Comparison of ENCODE assay signal across 34 cellular contexts in genomic region chr3:181888234-181888633, GRCh38.
"Had no signal": no experiment of that assay in that cellular context is flagged by ENCODE, and none has a peak within 500 bp of the region (broad histone marks: within the 10 kb centered on the region; RNA-seq: fewer than 3 reads in every experiment).

No MANE protein-coding gene starts in this region.

- H3K27ac ChIP-seq: ascending aorta, Peyer's patch, SJSA1 had no signal

- ATAC-seq: activated CD4-positive, alpha-beta T cell treated with anti-CD3 and anti-CD28 coated beads for 36 hours; activated CD4-positive, CD25-positive, alpha-beta regulatory T cell treated with anti-CD3 and anti-CD28 coated beads, Interleukin-2, amount 50 U/mL, for 24 hours; activated CD8-positive, alpha-beta T cell treated with anti-CD3 and anti-CD28 coated beads, Interleukin-2, amount 10 ng/mL, durations not matched to agents 7 days and 5 days; PC-3; WTC11 had no signal

- H3K27ac Mint-ChIP-seq: activated CD4-positive, alpha-beta T cell treated with anti-CD3 and anti-CD28 coated beads for 36 hours; activated CD4-positive, alpha-beta T cell treated with anti-CD3 and anti-CD28 coated beads, Interleukin-2, amount 10 ng/mL, durations not matched to agents 7 days and 5 days; activated CD8-positive, alpha-beta T cell treated with anti-CD3 and anti-CD28 coated beads, Interleukin-2, amount 10 ng/mL, durations not matched to agents 7 days and 5 days; activated naive CD4-positive, alpha-beta T cell treated with anti-CD3 and anti-CD28 coated beads, Interleukin-2, amount 50 U/mL, for 24 hours; activated naive CD8-positive, alpha-beta T cell treated with anti-CD3 and anti-CD28 coated beads, Interleukin-2, amount 10 ng/mL, durations not matched to agents 7 days and 5 days; activated T-cell treated with anti-CD3 and anti-CD28 coated beads, Interleukin-2, amount 50 U/mL, for 24 hours; activated T-helper 2 cell treated with anti-CD3 and anti-CD28 coated beads, Interferon-gamma antibody, Interleukin-2, Interleukin-4, amounts not matched to agents 10 μg/mL and 5 μg/mL and 100 μg/mL, durations not matched to agents 14 hours and 24 hours and 36 hours; T-helper 1 cell treated with Interleukin-12 subunit alpha and Interleukin-12 subunit beta and Interleukin-4 antibody, amounts not matched to agents 30 μg/mL and 1 μg/mL, for 36 hours; T-helper 2 cell treated with Interferon-gamma antibody and Interleukin-4, amounts not matched to agents 5 μg/mL and 100 μg/mL, for 36 hours; WTC11 had no signal

- H3K4me3 ChIP-seq: ascending aorta, MG63, Peyer's patch, SJSA1 had no signal

- H3K9me3 Mint-ChIP-seq: activated CD4-positive, alpha-beta T cell treated with anti-CD3 and anti-CD28 coated beads, Interleukin-2, amount 10 ng/mL, durations not matched to agents 7 days and 5 days; activated naive CD4-positive, alpha-beta T cell treated with anti-CD3 and anti-CD28 coated beads, Interleukin-2, amount 50 U/mL, for 24 hours; activated naive CD8-positive, alpha-beta T cell treated with anti-CD3 and anti-CD28 coated beads, Interleukin-2, amount 10 ng/mL, durations not matched to agents 7 days and 5 days; activated T-helper 2 cell treated with anti-CD3 and anti-CD28 coated beads, Interferon-gamma antibody, Interleukin-2, Interleukin-4, amounts not matched to agents 10 μg/mL and 5 μg/mL and 100 μg/mL, durations not matched to agents 14 hours and 24 hours and 36 hours; T-helper 1 cell treated with Interleukin-12 subunit alpha and Interleukin-12 subunit beta and Interleukin-4 antibody, amounts not matched to agents 30 μg/mL and 1 μg/mL, for 36 hours; T-helper 2 cell treated with Interferon-gamma antibody and Interleukin-4, amounts not matched to agents 5 μg/mL and 100 μg/mL, for 36 hours; WTC11 had no signal

- H3K9me3 ChIP-seq: ascending aorta, MG63, Peyer's patch, SJSA1, SK-N-SH had no signal

- H3K4me1 ChIP-seq: ascending aorta, Peyer's patch, SJSA1 had no signal

- H3K9ac ChIP-seq: SK-N-SH had no signal

- H3K4me1 Mint-ChIP-seq: activated CD4-positive, alpha-beta T cell treated with anti-CD3 and anti-CD28 coated beads for 36 hours; activated CD4-positive, alpha-beta T cell treated with anti-CD3 and anti-CD28 coated beads, Interleukin-2, amount 10 ng/mL, durations not matched to agents 7 days and 5 days; activated naive CD4-positive, alpha-beta T cell treated with anti-CD3 and anti-CD28 coated beads, Interleukin-2, amount 50 U/mL, for 24 hours; activated naive CD8-positive, alpha-beta T cell treated with anti-CD3 and anti-CD28 coated beads, Interleukin-2, amount 10 ng/mL, durations not matched to agents 7 days and 5 days had no signal

- H3K27me3 Mint-ChIP-seq: activated CD4-positive, alpha-beta T cell treated with anti-CD3 and anti-CD28 coated beads for 36 hours; activated CD4-positive, alpha-beta T cell treated with anti-CD3 and anti-CD28 coated beads, Interleukin-2, amount 10 ng/mL, durations not matched to agents 7 days and 5 days; activated naive CD4-positive, alpha-beta T cell treated with anti-CD3 and anti-CD28 coated beads, Interleukin-2, amount 50 U/mL, for 24 hours; activated naive CD8-positive, alpha-beta T cell treated with anti-CD3 and anti-CD28 coated beads, Interleukin-2, amount 10 ng/mL, durations not matched to agents 7 days and 5 days; activated T-cell treated with anti-CD3 and anti-CD28 coated beads, Interleukin-2, amount 50 U/mL, for 24 hours had no signal

- H3K36me3 ChIP-seq: ascending aorta, MG63, Peyer's patch, SJSA1 had no signal

- H3K27me3 ChIP-seq: ascending aorta, MG63, Peyer's patch, SJSA1 had no signal

- H3K4me2 ChIP-seq: SK-N-SH had no signal

- H3K4me3 Mint-ChIP-seq: activated CD4-positive, alpha-beta T cell treated with anti-CD3 and anti-CD28 coated beads for 36 hours; activated CD4-positive, alpha-beta T cell treated with anti-CD3 and anti-CD28 coated beads, Interleukin-2, amount 10 ng/mL, durations not matched to agents 7 days and 5 days; activated CD8-positive, alpha-beta T cell treated with anti-CD3 and anti-CD28 coated beads, Interleukin-2, amount 10 ng/mL, durations not matched to agents 7 days and 5 days; activated naive CD4-positive, alpha-beta T cell treated with anti-CD3 and anti-CD28 coated beads, Interleukin-2, amount 50 U/mL, for 24 hours; activated naive CD8-positive, alpha-beta T cell treated with anti-CD3 and anti-CD28 coated beads, Interleukin-2, amount 10 ng/mL, durations not matched to agents 7 days and 5 days; activated T-cell treated with anti-CD3 and anti-CD28 coated beads, Interleukin-2, amount 50 U/mL, for 24 hours; T-helper 1 cell treated with Interleukin-12 subunit alpha and Interleukin-12 subunit beta and Interleukin-4 antibody, amounts not matched to agents 30 μg/mL and 1 μg/mL, for 36 hours; T-helper 2 cell treated with Interferon-gamma antibody and Interleukin-4, amounts not matched to agents 5 μg/mL and 100 μg/mL, for 36 hours; WTC11 had no signal

- H3K36me3 Mint-ChIP-seq: activated naive CD8-positive, alpha-beta T cell treated with anti-CD3 and anti-CD28 coated beads, Interleukin-2, amount 10 ng/mL, durations not matched to agents 7 days and 5 days; WTC11 had no signal

- DNase-seq: activated CD4-positive, alpha-beta T cell treated with anti-CD3 and anti-CD28 coated beads for 36 hours; activated CD4-positive, alpha-beta T cell treated with anti-CD3 and anti-CD28 coated beads, Interleukin-2, amount 10 ng/mL, durations not matched to agents 7 days and 5 days; activated CD4-positive, alpha-beta T cell treated with anti-CD3 and anti-CD28 coated beads, Interleukin-2, amount 50 U/mL, for 48 hours; activated CD8-positive, alpha-beta T cell treated with anti-CD3 and anti-CD28 coated beads, Interleukin-2, amount 10 ng/mL, durations not matched to agents 7 days and 5 days; activated gamma-delta T cell; activated naive CD4-positive, alpha-beta T cell treated with Interleukin-2 at 50 U/mL for 16 hours; activated naive CD8-positive, alpha-beta T cell treated with anti-CD3 and anti-CD28 coated beads, Interleukin-2, amount 10 ng/mL, durations not matched to agents 7 days and 5 days; activated T-cell treated with anti-CD3 and anti-CD28 coated beads, Interleukin-2, amount 50 U/mL, for 24 hours; amygdala; cerebellar nuclear complex; Kasumi-1; KG1; MG63; NCI-H1048; NCI-H1105 treated with DMSO at 0.1 percent for 48 hours; NCI-H1436 treated with DMSO at 0.1 percent for 48 hours; NCI-H1694 treated with DMSO at 0.1 percent for 48 hours; NCI-H2029; NCI-H2107; NCI-H226; NCI-H446 treated with DMSO at 0.1 percent for 48 hours; PC-3; Peyer's patch; RPMI8226; SHP77 treated with DMSO at 0.1 percent for 48 hours had no signal
